In genomic region chr17:1312261-1312870, GRCh38 we compare ENCODE assay signal across 12 cellular contexts. TPM values are rescaled to one million over a fixed set of nuclear protein-coding genes. Genes with fewer than 3 reads are reported as not detected.
A peak's percentile ranks its signal among the peaks of the same experiment; 100 is the strongest.
DNase-seq lines count a peak whose midpoint lies in the region; ATAC-seq and TF ChIP-seq lines count a peak whose summit lies in the region.
"Had no signal": no experiment of that assay in that cellular context is flagged by ENCODE, and none has a peak within 500 bp of the region (broad histone marks: within the 10 kb centered on the region; RNA-seq: fewer than 3 reads in every experiment).

No MANE protein-coding gene starts in this region.

- no peaks in the 10 kb centered on the region for H3K9me3 ChIP-seq in MG63
- H3K9me3 ChIP-seq: SJCRH30, tibial artery had no signal

- POLR2A ChIA-PET in activated CD8-positive, alpha-beta T cell treated with anti-CD3 and anti-CD28 coated beads for 36 hours (lab: Charles Lee), result no interaction called here

- no peaks in the 10 kb centered on the region for H3K36me3 Mint-ChIP-seq in activated CD8-positive, alpha-beta T cell treated with anti-CD3 and anti-CD28 coated beads for 36 hours (ENCODE audit: low read depth)
- H3K36me3 Mint-ChIP-seq: activated naive CD4-positive, alpha-beta T cell treated with anti-CD3 and anti-CD28 coated beads, Interleukin-2, amount 50 U/mL, for 24 hours had no signal

- no peaks in the 10 kb centered on the region for H3K36me3 ChIP-seq in MG63
- H3K36me3 ChIP-seq: SJCRH30, tibial artery had no signal

- CTCF ChIA-PET in activated CD8-positive, alpha-beta T cell treated with anti-CD3 and anti-CD28 coated beads for 36 hours (lab: Charles Lee), result no interaction called here

- DNase-seq in SHP77 (lab: John Stamatoyannopoulos, UW) (peak; percentile 13 to 37), SHP77 treated with DMSO at 0.1 percent for 48 hours (lab: John Stamatoyannopoulos, UW) (no peak), MG63 (peak; percentile 32), sciatic nerve (ENCODE audit: low spot score) (no peak), Kasumi-1 (lab: John Stamatoyannopoulos, UW) (no peak), mucosa of gallbladder (ENCODE audit: low spot score) (no peak)
- no peak for DNase-seq in activated CD8-positive, alpha-beta T cell treated with anti-CD3 and anti-CD28 coated beads for 36 hours
- DNase-seq: activated CD4-positive, alpha-beta T cell treated with anti-CD3 and anti-CD28 coated beads, Interleukin-2, amount 10 ng/mL, durations not matched to agents 24 days and 14 days; tibial artery had no signal

- peak; percentile 53 for ATAC-seq in activated CD8-positive, alpha-beta T cell treated with anti-CD3 and anti-CD28 coated beads for 36 hours
- ATAC-seq in sciatic nerve (peak; percentile 57), GM18858 (IDR thresholded peaks at IDR 0.05; ENCODE audit: unreplicated experiment) (no peak)

- H3K9me3 Mint-ChIP-seq in activated CD8-positive, alpha-beta T cell treated with anti-CD3 and anti-CD28 coated beads for 36 hours, result no peaks in the 10 kb centered on the region
- H3K9me3 Mint-ChIP-seq: activated CD4-positive, alpha-beta T cell treated with anti-CD3 and anti-CD28 coated beads, Interleukin-2, amount 10 ng/mL, durations not matched to agents 24 days and 14 days; activated naive CD4-positive, alpha-beta T cell treated with anti-CD3 and anti-CD28 coated beads, Interleukin-2, amount 50 U/mL, for 24 hours had no signal

- TF ChIP-seq CTCF in activated CD8-positive, alpha-beta T cell treated with anti-CD3 and anti-CD28 coated beads for 36 hours (IDR thresholded peaks at IDR 0.05), result no peak

- no peak overlapping the region for H3K4me3 Mint-ChIP-seq in activated CD8-positive, alpha-beta T cell treated with anti-CD3 and anti-CD28 coated beads for 36 hours
- H3K4me3 Mint-ChIP-seq: activated CD4-positive, alpha-beta T cell treated with anti-CD3 and anti-CD28 coated beads, Interleukin-2, amount 10 ng/mL, durations not matched to agents 24 days and 14 days; activated naive CD4-positive, alpha-beta T cell treated with anti-CD3 and anti-CD28 coated beads, Interleukin-2, amount 50 U/mL, for 24 hours had no signal

- H3K27me3 ChIP-seq in MG63, result no peaks in the 10 kb centered on the region
- H3K27me3 ChIP-seq: SJCRH30, tibial artery had no signal

- H3K27ac Mint-ChIP-seq in activated CD8-positive, alpha-beta T cell treated with anti-CD3 and anti-CD28 coated beads for 36 hours, result no peak overlapping the region
- H3K27ac Mint-ChIP-seq: activated CD4-positive, alpha-beta T cell treated with anti-CD3 and anti-CD28 coated beads, Interleukin-2, amount 10 ng/mL, durations not matched to agents 24 days and 14 days; activated naive CD4-positive, alpha-beta T cell treated with anti-CD3 and anti-CD28 coated beads, Interleukin-2, amount 50 U/mL, for 24 hours had no signal

- peaks cover 12% of the 10 kb centered on the region for H3K27me3 Mint-ChIP-seq in activated CD8-positive, alpha-beta T cell treated with anti-CD3 and anti-CD28 coated beads for 36 hours

- H3K4me3 ChIP-seq in MG63, result no peak overlapping the region
- H3K4me3 ChIP-seq: SJCRH30, tibial artery had no signal

- H3K4me1 Mint-ChIP-seq in activated CD8-positive, alpha-beta T cell treated with anti-CD3 and anti-CD28 coated beads for 36 hours (ENCODE audit: low read depth), result no peaks in the 10 kb centered on the region
- H3K4me1 Mint-ChIP-seq: activated naive CD4-positive, alpha-beta T cell treated with anti-CD3 and anti-CD28 coated beads, Interleukin-2, amount 50 U/mL, for 24 hours had no signal

- intact Hi-C loops in activated CD8-positive, alpha-beta T cell treated with anti-CD3 and anti-CD28 coated beads for 36 hours (cut with micrococcal nuclease), result no loop called here
- intact Hi-C loops in sciatic nerve (cut with DNase I), result no loop called here

RNA-seq across cellular contexts. Expression of gene TRARG1, which starts 32.9 kb away (rescaled TPM):
- total RNA-seq in MG63 (2014; rRNA removed; shearing (Covaris generic); ENCODE audit: low replicate concordance), result not detected in 2 replicates
- total RNA-seq in activated CD8-positive, alpha-beta T cell treated with anti-CD3 and anti-CD28 coated beads for 36 hours, result not detected
- total RNA-seq in sciatic nerve, result 5.3 TPM
- not detected for total RNA-seq in mucosa of gallbladder
- total RNA-seq: SJCRH30 had no signal

RNA-seq across cellular contexts. Expression of gene BHLHA9, which starts 42.1 kb away (rescaled TPM):
- not detected in 2 replicates for total RNA-seq in MG63 (2014; rRNA removed; shearing (Covaris generic); ENCODE audit: low replicate concordance)
- not detected for total RNA-seq in activated CD8-positive, alpha-beta T cell treated with anti-CD3 and anti-CD28 coated beads for 36 hours
- not detected for total RNA-seq in sciatic nerve
- total RNA-seq in mucosa of gallbladder, result not detected
- total RNA-seq: activated CD4-positive, alpha-beta T cell treated with anti-CD3 and anti-CD28 coated beads, Interleukin-2, amount 10 ng/mL, durations not matched to agents 24 days and 14 days; SJCRH30 had no signal

Comparison
In these comparisons a context has a peak if more than half of its experiments do, and no peak if none do; other contexts are left out.
1. DNase-seq: peak in SHP77 (2 of 2) and MG63 (single experiment); none in SHP77 treated with DMSO at 0.1 percent for 48 hours (single experiment), activated CD8-positive, alpha-beta T cell treated with anti-CD3 and anti-CD28 coated beads for 36 hours (single experiment), sciatic nerve (single experiment), Kasumi-1 (0 of 2) and mucosa of gallbladder (single experiment).